In genomic region chr4:2462218-2462991, GRCh38 we compare ENCODE assay signal across 8 cellular contexts. TPM values are rescaled to one million over a fixed set of nuclear protein-coding genes. Genes with fewer than 3 reads are reported as not detected.
DNase-seq lines count a peak whose midpoint lies in the region; ATAC-seq and TF ChIP-seq lines count a peak whose summit lies in the region.

No MANE protein-coding gene starts in this region.

- H3K27me3 ChIP-seq in CD8-positive, alpha-beta T cell (ENCODE audit: insufficient read depth, low read length), result no peaks in the 10 kb centered on the region
- H3K27me3 ChIP-seq in SJCRH30 (peaks cover 13% of the 10 kb centered on the region; the same call in 1 of the 2 replicates), testis (no peaks in the 10 kb centered on the region)

- H3K4me1 Mint-ChIP-seq in CD8-positive, alpha-beta T cell (ENCODE audit: low read depth), result peaks cover 10% of the 10 kb centered on the region

- peak; percentile 31 to 81 (median 60) for DNase-seq in CD8-positive, alpha-beta T cell
- DNase-seq in HPDE6-E6E7 (ENCODE audit: extremely low spot score), result peak; percentile 49
- DNase-seq in SJCRH30, result peak; percentile 79 to 80
- peak; percentile 74 for DNase-seq in activated naive CD4-positive, alpha-beta T cell treated with anti-CD3 and anti-CD28 coated beads, Interleukin-2, amount 50 U/mL, for 16 hours
- DNase-seq in glomerular visceral epithelial cell (ENCODE audit: extremely low spot score), result peak; percentile 72
- no peak for DNase-seq in omental fat pad (ENCODE audit: low spot score)
- DNase-seq in testis, result peak; percentile 69

- POLR2A ChIA-PET in CD8-positive, alpha-beta T cell (lab: Charles Lee), result interaction anchor here (0.7 kb wide), 1 partner anchor 23 kb away, joined by 3 read pairs; no protein-coding TSS in a partner anchor

- H3K4me3 ChIP-seq in CD8-positive, alpha-beta T cell (ENCODE audit: low read depth, low read length), result peak overlapping the region; percentile 50
- H3K4me3 ChIP-seq in SJCRH30 (peak overlapping the region; percentile 62), testis (peak overlapping the region; percentile 41 to 50)

- ATAC-seq in CD8-positive, alpha-beta T cell, result peak; percentile 96
- peak; percentile 89 for ATAC-seq in GM19463 (IDR thresholded peaks at IDR 0.05; ENCODE audit: unreplicated experiment)
- ATAC-seq in omental fat pad (ENCODE audit: low FRiP score), result peak; percentile 87

- H3K4me3 Mint-ChIP-seq in CD8-positive, alpha-beta T cell, result peak overlapping the region; percentile 78

- CTCF ChIA-PET in CD8-positive, alpha-beta T cell (lab: Charles Lee), result interaction anchor here (0.6 to 1.8 kb wide), 13 partner anchors 12 to 245 kb away, joined by 3 to 6 read pairs (median 3); partner anchors contain the start of genes CFAP99 and ZFYVE28

- peaks cover 4% of the 10 kb centered on the region for H3K4me1 ChIP-seq in CD8-positive, alpha-beta T cell (ENCODE audit: insufficient read depth, low read length)
- H3K4me1 ChIP-seq in SJCRH30 (no peaks in the 10 kb centered on the region), testis (peaks cover 9% of the 10 kb centered on the region)

- TF ChIP-seq POLR2A in testis (IDR thresholded peaks at IDR 0.05), result no peak

- no peaks in the 10 kb centered on the region for H3K9me3 ChIP-seq in CD8-positive, alpha-beta T cell (ENCODE audit: low read length)
- H3K9me3 ChIP-seq in SJCRH30 (replicated peaks) (no peaks in the 10 kb centered on the region), testis (no peaks in the 10 kb centered on the region)

- H3K27ac Mint-ChIP-seq in CD8-positive, alpha-beta T cell, result no peak overlapping the region

- H3K36me3 ChIP-seq in CD8-positive, alpha-beta T cell (ENCODE audit: insufficient read depth, low read length), result no peaks in the 10 kb centered on the region
- no peaks in the 10 kb centered on the region for H3K36me3 ChIP-seq in SJCRH30
- no peaks in the 10 kb centered on the region for H3K36me3 ChIP-seq in testis (ENCODE audit: low read depth, missing control alignments)

- H3K27me3 Mint-ChIP-seq in CD8-positive, alpha-beta T cell (ENCODE audit: low read depth), result no peaks in the 10 kb centered on the region

- intact Hi-C loops in CD8-positive, alpha-beta T cell (cut with DNase I, micrococcal nuclease), result loop anchor here (1.0 to 5.0 kb wide), 5 partner anchors 21 to 242 kb away; partner anchors contain the start of genes HAUS3 (in 1 of the 2) and POLN (in 1 of the 2)
- intact Hi-C loops in testis (cut with DNase I; ENCODE audit: low total_unique reads), result no loop called here

- H3K36me3 Mint-ChIP-seq in CD8-positive, alpha-beta T cell, result no peaks in the 10 kb centered on the region

- no peaks in the 10 kb centered on the region for H3K9me3 Mint-ChIP-seq in CD8-positive, alpha-beta T cell

- TF ChIP-seq CTCF in CD8-positive, alpha-beta T cell (IDR thresholded peaks at IDR 0.05), result peak; percentile 57
- TF ChIP-seq CTCF in omental fat pad (IDR thresholded peaks at IDR 0.05) (no peak), testis (IDR thresholded peaks at IDR 0.05) (peak in 2 of 3 experiments; percentile 33 to 47)

- WGBS in testis, 2 donors, result 6 to 25% methylated on average over 14 to 64 of the region's 99 CpGs

- H3K27ac ChIP-seq in CD8-positive, alpha-beta T cell (ENCODE audit: low read depth, low read length), result no peak overlapping the region
- H3K27ac ChIP-seq in SJCRH30 (no peak overlapping the region), testis (peak overlapping the region; percentile 12 to 66)

RNA-seq across cellular contexts. Expression of gene RNF4, which starts 6.5 kb away (rescaled TPM):
- 100 to 1,000 TPM; 130 to 134 TPM for total RNA-seq in CD8-positive, alpha-beta T cell
- total RNA-seq in SJCRH30 (2014; rRNA removed; shearing (Covaris generic)), result 67.6 and 71.2 TPM in 2 replicates
- total RNA-seq in omental fat pad (10 to 100 TPM; 38.5 to 90.1 (median 44.5) TPM), testis (10 to 100 TPM; 61.3 to 68.3 TPM)
- polyA plus RNA-seq in testis (ENCODE audit: insufficient read depth, low read depth, low replicate concordance), result 69.8 TPM

RNA-seq across cellular contexts. Expression of gene CFAP99, which starts 43.6 kb away (rescaled TPM):
- total RNA-seq in CD8-positive, alpha-beta T cell, result under 1 TPM; 0.22 to 0.36 TPM
- not detected in 2 replicates for total RNA-seq in SJCRH30 (2014; rRNA removed; shearing (Covaris generic))
- under 1 TPM in 2 of 4 donors, not detected in 2; 0.32 to 0.60 TPM for total RNA-seq in omental fat pad
- total RNA-seq in testis, result 10 to 100 TPM; 30.5 to 41.2 TPM
- 40.1 TPM for polyA plus RNA-seq in testis (ENCODE audit: insufficient read depth, low read depth, low replicate concordance)

RNA-seq across cellular contexts. Expression of gene ZFYVE28, which starts 44.0 kb away (rescaled TPM):
- 10 to 100 TPM; 16.5 to 20.2 TPM for total RNA-seq in CD8-positive, alpha-beta T cell
- 0.15 TPM in 1 of 2 replicates, not detected in the other for total RNA-seq in SJCRH30 (2014; rRNA removed; shearing (Covaris generic))
- total RNA-seq in omental fat pad, result 10 to 100 TPM in 2 of 4 donors, 1 to 10 TPM in 2; 7.1 to 24.5 (median 16.7) TPM
- total RNA-seq in testis, result 10 to 100 TPM; 40.5 to 55.3 TPM
- polyA plus RNA-seq in testis (ENCODE audit: insufficient read depth, low read depth, low replicate concordance), result 14.7 TPM

Comparison
In these comparisons a context has a peak if more than half of its experiments do, and no peak if none do; other contexts are left out.
1. H3K27ac ChIP-seq: peak in testis (2 of 2); none in CD8-positive, alpha-beta T cell (single experiment) and SJCRH30 (single experiment).
2. CTCF ChIP-seq: peak in CD8-positive, alpha-beta T cell (single experiment) and testis (2 of 3); none in omental fat pad (0 of 3).
3. RNA of gene CFAP99, which starts 43.6 kb away (total RNA-seq): 30.5 to 41.2 TPM in testis; 0.22 to 0.36 TPM in CD8-positive, alpha-beta T cell, 0.32 to 0.60 TPM in omental fat pad and not detected in SJCRH30; every median in the first group is over 10 times any median in the second.
4. Peak in every context shown above with its lines, with median percentiles within 50 percentile points of each other: ATAC-seq and H3K4me3 ChIP-seq.